8 cellular contexts compared by ENCODE assay signal in genomic region chr2:86194751-86195054, GRCh38. TPM values are rescaled to one million over a fixed set of nuclear protein-coding genes. Genes with fewer than 3 reads are reported as not detected.
DNase-seq lines count a peak whose midpoint lies in the region.

No MANE protein-coding gene starts in this region.

- peaks cover 51% of the 10 kb centered on the region for H3K4me1 Mint-ChIP-seq in activated naive CD4-positive, alpha-beta T cell treated with anti-CD3 and anti-CD28 coated beads for 36 hours (ENCODE audit: low read depth)
- peaks cover 48% of the 10 kb centered on the region for H3K4me1 Mint-ChIP-seq in activated T-helper 2 cell treated with anti-CD3 and anti-CD28 coated beads, Interferon-gamma antibody, Interleukin-2, Interleukin-4, amounts not matched to agents 10 μg/mL and 5 μg/mL and 100 μg/mL, durations not matched to agents 14 hours and 24 hours and 36 hours (ENCODE audit: low read depth)

- no peaks in the 10 kb centered on the region for H3K27me3 Mint-ChIP-seq in activated naive CD4-positive, alpha-beta T cell treated with anti-CD3 and anti-CD28 coated beads for 36 hours (ENCODE audit: low read depth)
- no peaks in the 10 kb centered on the region for H3K27me3 Mint-ChIP-seq in activated T-helper 2 cell treated with anti-CD3 and anti-CD28 coated beads, Interferon-gamma antibody, Interleukin-2, Interleukin-4, amounts not matched to agents 10 μg/mL and 5 μg/mL and 100 μg/mL, durations not matched to agents 14 hours and 24 hours and 36 hours (ENCODE audit: low read depth)

- H3K4me3 ChIP-seq in iPS-11a (ENCODE audit: low read depth, low read length) (peak overlapping the region; percentile 87), skin epidermis (peak overlapping the region; percentile 77 to 98 (median 92))

- peak overlapping the region; percentile 89 for H3K4me3 Mint-ChIP-seq in activated naive CD4-positive, alpha-beta T cell treated with anti-CD3 and anti-CD28 coated beads for 36 hours
- peak overlapping the region; percentile 96 for H3K4me3 Mint-ChIP-seq in activated T-helper 2 cell treated with anti-CD3 and anti-CD28 coated beads, Interferon-gamma antibody, Interleukin-2, Interleukin-4, amounts not matched to agents 10 μg/mL and 5 μg/mL and 100 μg/mL, durations not matched to agents 14 hours and 24 hours and 36 hours (ENCODE audit: low read depth)

- H3K27ac ChIP-seq in skin epidermis: peak overlapping the region in 20 of 21 experiments; percentile 89 to 99 (median 96)

- H3K27ac Mint-ChIP-seq in activated naive CD4-positive, alpha-beta T cell treated with anti-CD3 and anti-CD28 coated beads for 36 hours: peak overlapping the region; percentile 90
- H3K27ac Mint-ChIP-seq in activated T-helper 2 cell treated with anti-CD3 and anti-CD28 coated beads, Interferon-gamma antibody, Interleukin-2, Interleukin-4, amounts not matched to agents 10 μg/mL and 5 μg/mL and 100 μg/mL, durations not matched to agents 14 hours and 24 hours and 36 hours: peak overlapping the region; percentile 89

- intact Hi-C loops in activated naive CD4-positive, alpha-beta T cell treated with anti-CD3 and anti-CD28 coated beads for 36 hours (cut with micrococcal nuclease): loop anchor here (1.0 to 10.0 kb wide), 10 partner anchors 9 to 840 kb away; partner anchors contain the start of genes CHMP3, ELMOD3, PTCD3 and RETSAT
- intact Hi-C loops in activated T-helper 2 cell treated with anti-CD3 and anti-CD28 coated beads, Interferon-gamma antibody, Interleukin-2, Interleukin-4, amounts not matched to agents 10 μg/mL and 5 μg/mL and 100 μg/mL, durations not matched to agents 14 hours and 24 hours and 36 hours (cut with micrococcal nuclease): loop anchor here (1.0 to 10.0 kb wide), 8 partner anchors 9 to 868 kb away; partner anchors contain the start of genes C2orf68, CHMP3, KDM3A and PTCD3

- no peak for DNase-seq in activated naive CD4-positive, alpha-beta T cell treated with anti-CD3 and anti-CD28 coated beads for 36 hours
- no peak for DNase-seq in activated naive CD4-positive, alpha-beta T cell (lab: John Stamatoyannopoulos, UW)
- no peak for DNase-seq in activated T-helper 2 cell treated with anti-CD3 and anti-CD28 coated beads, Interferon-gamma antibody, Interleukin-2, Interleukin-4, amounts not matched to agents 10 μg/mL and 5 μg/mL and 100 μg/mL, durations not matched to agents 14 hours and 24 hours and 36 hours (ENCODE audit: low spot score)
- no peak for DNase-seq in GDM1 (lab: John Stamatoyannopoulos, UW)
- DNase-seq in germinal center (ENCODE audit: low spot score): no peak
- DNase-seq in NCI-H146 (lab: John Stamatoyannopoulos, UW): no peak

- CTCF ChIA-PET in activated naive CD4-positive, alpha-beta T cell treated with anti-CD3 and anti-CD28 coated beads for 36 hours (lab: Charles Lee): no interaction called here

- H3K9me3 Mint-ChIP-seq in activated naive CD4-positive, alpha-beta T cell treated with anti-CD3 and anti-CD28 coated beads for 36 hours: no peaks in the 10 kb centered on the region
- H3K9me3 Mint-ChIP-seq in activated T-helper 2 cell treated with anti-CD3 and anti-CD28 coated beads, Interferon-gamma antibody, Interleukin-2, Interleukin-4, amounts not matched to agents 10 μg/mL and 5 μg/mL and 100 μg/mL, durations not matched to agents 14 hours and 24 hours and 36 hours: no peaks in the 10 kb centered on the region

- H3K36me3 Mint-ChIP-seq in activated naive CD4-positive, alpha-beta T cell treated with anti-CD3 and anti-CD28 coated beads for 36 hours (ENCODE audit: low read depth): peaks cover 19% of the 10 kb centered on the region
- peaks cover 40% of the 10 kb centered on the region for H3K36me3 Mint-ChIP-seq in activated T-helper 2 cell treated with anti-CD3 and anti-CD28 coated beads, Interferon-gamma antibody, Interleukin-2, Interleukin-4, amounts not matched to agents 10 μg/mL and 5 μg/mL and 100 μg/mL, durations not matched to agents 14 hours and 24 hours and 36 hours (ENCODE audit: low read depth)

RNA-seq across cellular contexts. Expression of gene IMMT, which starts 0.6 kb away (rescaled TPM):
- 100 to 1,000 TPM; 164 to 168 TPM for total RNA-seq in activated naive CD4-positive, alpha-beta T cell treated with anti-CD3 and anti-CD28 coated beads for 36 hours
- total RNA-seq in activated T-helper 2 cell treated with anti-CD3 and anti-CD28 coated beads, Interferon-gamma antibody, Interleukin-2, Interleukin-4, amounts not matched to agents 10 μg/mL and 5 μg/mL and 100 μg/mL, durations not matched to agents 14 hours and 24 hours and 36 hours: 160 and 180 TPM in 2 replicates

RNA-seq across cellular contexts. Expression of gene MRPL35, which starts 4.6 kb away (rescaled TPM):
- 10 to 100 TPM; 63.0 to 65.0 TPM for total RNA-seq in activated naive CD4-positive, alpha-beta T cell treated with anti-CD3 and anti-CD28 coated beads for 36 hours
- total RNA-seq in activated T-helper 2 cell treated with anti-CD3 and anti-CD28 coated beads, Interferon-gamma antibody, Interleukin-2, Interleukin-4, amounts not matched to agents 10 μg/mL and 5 μg/mL and 100 μg/mL, durations not matched to agents 14 hours and 24 hours and 36 hours: 59.8 and 62.9 TPM in 2 replicates
